ENCODE assay signal across 1 cellular context in the genomic region with DNA sequence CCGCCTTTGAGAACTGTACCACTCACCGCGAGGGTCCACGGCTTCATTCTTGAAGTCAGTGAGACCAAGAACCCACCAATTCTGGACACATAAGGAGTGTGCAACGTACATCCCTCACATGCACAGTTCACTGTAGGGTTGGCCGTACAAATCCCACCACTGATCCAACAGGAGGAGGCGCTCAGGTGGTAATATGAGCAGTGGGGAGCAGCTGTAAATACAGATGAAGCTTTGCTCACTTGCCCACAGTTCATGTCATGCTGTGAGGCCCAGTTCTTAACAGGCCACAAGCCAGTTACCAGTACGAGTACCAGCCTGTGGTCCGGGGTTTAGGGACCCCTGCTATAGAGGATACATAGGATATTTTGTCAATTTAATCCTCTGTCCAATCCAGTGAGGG.
TF ChIP-seq lines count a peak whose summit lies in the region.

No MANE protein-coding gene starts in this region.

TF ChIP-seq in HepG2, 621 proteins besides CTCF, POLR2A, EP300 and RAD21 (continued from another document):
- TF ChIP-seq, protein P1, sequence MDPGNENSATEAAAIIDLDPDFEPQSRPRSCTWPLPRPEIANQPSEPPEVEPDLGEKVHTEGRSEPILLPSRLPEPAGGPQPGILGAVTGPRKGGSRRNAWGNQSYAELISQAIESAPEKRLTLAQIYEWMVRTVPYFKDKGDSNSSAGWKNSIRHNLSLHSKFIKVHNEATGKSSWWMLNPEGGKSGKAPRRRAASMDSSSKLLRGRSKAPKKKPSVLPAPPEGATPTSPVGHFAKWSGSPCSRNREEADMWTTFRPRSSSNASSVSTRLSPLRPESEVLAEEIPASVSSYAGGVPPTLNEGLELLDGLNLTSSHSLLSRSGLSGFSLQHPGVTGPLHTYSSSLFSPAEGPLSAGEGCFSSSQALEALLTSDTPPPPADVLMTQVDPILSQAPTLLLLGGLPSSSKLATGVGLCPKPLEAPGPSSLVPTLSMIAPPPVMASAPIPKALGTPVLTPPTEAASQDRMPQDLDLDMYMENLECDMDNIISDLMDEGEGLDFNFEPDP (CRISPR knock-in tag; conservative IDR thresholded peaks at IDR 0.05), result no peak
